ENCODE assay signal across 24 cellular contexts in the genomic region with DNA sequence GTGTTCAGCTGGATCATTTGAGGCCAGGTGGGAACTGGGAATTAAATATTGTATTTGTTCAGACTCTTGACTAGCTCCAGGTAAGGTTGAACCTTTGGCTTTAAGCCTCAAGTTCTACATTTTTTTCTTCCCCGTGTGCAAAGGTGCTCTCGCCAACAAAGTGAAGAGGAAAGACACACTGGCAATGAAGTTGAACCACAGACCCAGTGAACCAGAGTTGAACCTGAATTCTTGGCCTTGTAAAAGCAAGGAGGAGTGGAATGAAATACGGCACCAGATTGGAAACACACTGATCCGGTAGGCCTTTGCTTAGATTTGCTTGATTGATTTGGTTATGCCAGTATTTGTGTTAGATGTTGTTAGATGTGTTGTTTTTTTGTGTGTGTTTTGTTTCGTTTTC.
"Had no signal": no experiment of that assay in that cellular context is flagged by ENCODE, and none has a peak within 500 bp of the region (broad histone marks: within the 10 kb centered on the region; RNA-seq: fewer than 3 reads in every experiment).

No MANE protein-coding gene starts in this region.

- DNase-seq: activated CD4-positive, alpha-beta T cell treated with anti-CD3 and anti-CD28 coated beads for 48 hours; activated CD4-positive, alpha-beta T cell treated with anti-CD3 and anti-CD28 coated beads, Interleukin-2, amount 50 U/mL, for 4 hours; activated CD4-positive, CD25-positive, alpha-beta regulatory T cell treated with anti-CD3 and anti-CD28 coated beads, Interleukin-2, amount 50 U/mL, for 72 hours; activated CD8-positive, alpha-beta memory T cell treated with anti-CD3 and anti-CD28 coated beads, Interleukin-2, amount 10 ng/mL, durations not matched to agents 7 days and 5 days; activated gamma-delta T cell; activated naive CD4-positive, alpha-beta T cell treated with anti-CD3 and anti-CD28 coated beads, Interleukin-2, amount 50 U/mL, for 16 hours; activated naive CD8-positive, alpha-beta T cell treated with anti-CD3 and anti-CD28 coated beads, Interleukin-2, amount 10 ng/mL, durations not matched to agents 7 days and 5 days; activated T-cell treated with anti-CD3 and anti-CD28 coated beads, Interleukin-2, amount 50 U/mL, for 24 hours; adrenal gland; aorta; body of pancreas; Kasumi-1; NCI-H1048; NCI-H146; NCI-H187 treated with DMSO at 0.1 percent for 48 hours; NCI-H2081 treated with DMSO at 0.1 percent for 48 hours; NCI-H446; NCI-H524; PC-3; SHP77 treated with DMSO at 0.1 percent for 48 hours; T-helper 17 cell; T-helper 9 cell had no signal

- H3K27ac ChIP-seq: adrenal gland, body of pancreas had no signal

- H3K4me3 ChIP-seq: adrenal gland, body of pancreas had no signal

- H3K4me1 Mint-ChIP-seq: activated naive CD8-positive, alpha-beta T cell treated with anti-CD3 and anti-CD28 coated beads, Interleukin-2, amount 10 ng/mL, durations not matched to agents 7 days and 5 days; activated T-helper 17 cell treated with anti-CD3 and anti-CD28 coated beads, Interleukin-2, amount 50 U/mL, for 72 hours; WTC11 had no signal

- H3K27me3 Mint-ChIP-seq: activated CD8-positive, alpha-beta memory T cell treated with anti-CD3 and anti-CD28 coated beads, Interleukin-2, amount 10 ng/mL, durations not matched to agents 7 days and 5 days; activated naive CD8-positive, alpha-beta T cell treated with anti-CD3 and anti-CD28 coated beads, Interleukin-2, amount 10 ng/mL, durations not matched to agents 7 days and 5 days; activated T-cell treated with anti-CD3 and anti-CD28 coated beads, Interleukin-2, amount 50 U/mL, for 24 hours; activated T-helper 17 cell treated with anti-CD3 and anti-CD28 coated beads, Interleukin-2, amount 50 U/mL, for 72 hours; T-helper 17 cell had no signal

- H3K4me1 ChIP-seq: adrenal gland, body of pancreas had no signal

- H3K4me3 Mint-ChIP-seq: activated CD8-positive, alpha-beta memory T cell treated with anti-CD3 and anti-CD28 coated beads, Interleukin-2, amount 10 ng/mL, durations not matched to agents 7 days and 5 days; activated naive CD8-positive, alpha-beta T cell treated with anti-CD3 and anti-CD28 coated beads, Interleukin-2, amount 10 ng/mL, durations not matched to agents 7 days and 5 days; activated T-cell treated with anti-CD3 and anti-CD28 coated beads, Interleukin-2, amount 50 U/mL, for 24 hours; activated T-helper 17 cell treated with anti-CD3 and anti-CD28 coated beads, Interleukin-2, amount 50 U/mL, for 72 hours; T-helper 17 cell; WTC11 had no signal

- H3K27ac Mint-ChIP-seq: activated CD8-positive, alpha-beta memory T cell treated with anti-CD3 and anti-CD28 coated beads, Interleukin-2, amount 10 ng/mL, durations not matched to agents 7 days and 5 days; activated T-cell treated with anti-CD3 and anti-CD28 coated beads, Interleukin-2, amount 50 U/mL, for 24 hours; activated T-helper 17 cell treated with anti-CD3 and anti-CD28 coated beads, Interleukin-2, amount 50 U/mL, for 72 hours; T-helper 17 cell; WTC11 had no signal

- H3K9me3 Mint-ChIP-seq: activated naive CD8-positive, alpha-beta T cell treated with anti-CD3 and anti-CD28 coated beads, Interleukin-2, amount 10 ng/mL, durations not matched to agents 7 days and 5 days; activated T-cell treated with anti-CD3 and anti-CD28 coated beads, Interleukin-2, amount 50 U/mL, for 24 hours; activated T-helper 17 cell treated with anti-CD3 and anti-CD28 coated beads, Interleukin-2, amount 50 U/mL, for 72 hours; WTC11 had no signal

- H3K27me3 ChIP-seq: adrenal gland, body of pancreas had no signal

- ATAC-seq: activated CD8-positive, alpha-beta memory T cell treated with anti-CD3 and anti-CD28 coated beads, Interleukin-2, amount 10 ng/mL, durations not matched to agents 7 days and 5 days; activated T-helper 17 cell treated with anti-CD3 and anti-CD28 coated beads, Interleukin-2, amount 50 U/mL, for 72 hours; body of pancreas; PC-3; T-helper 17 cell; WTC11 had no signal

- H3K9me3 ChIP-seq: adrenal gland, body of pancreas had no signal
